In the genomic region with DNA sequence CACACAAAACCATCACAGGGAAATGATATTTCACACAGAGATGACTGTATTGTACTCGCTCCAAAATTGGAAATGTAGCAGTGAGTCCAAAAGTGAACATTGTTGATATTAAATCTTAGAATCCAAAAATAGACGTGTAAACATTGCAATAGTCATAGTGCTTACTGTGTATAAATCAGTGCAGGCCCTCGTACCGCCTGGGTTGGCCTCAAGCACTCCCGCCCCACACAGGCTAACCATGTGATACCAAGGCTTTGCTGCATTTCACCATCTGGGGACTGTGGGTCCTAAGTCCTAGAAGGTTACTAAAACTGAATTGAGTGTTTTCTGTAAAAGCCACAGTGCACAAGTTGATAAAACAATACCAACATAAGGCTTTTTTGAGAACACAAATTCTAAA, we compare ENCODE assay signal across 9 cellular contexts.
DNase-seq lines count a peak whose midpoint lies in the region; ATAC-seq and TF ChIP-seq lines count a peak whose summit lies in the region.
"Had no signal": no experiment of that assay in that cellular context is flagged by ENCODE, and none has a peak within 500 bp of the region (broad histone marks: within the 10 kb centered on the region; RNA-seq: fewer than 3 reads in every experiment).

No MANE protein-coding gene starts in this region.

- H3K4me3 ChIP-seq in HFF-Myc (replicated peaks; ENCODE audit: low read depth, low read length) (no peak overlapping the region), lower leg skin (ENCODE audit: low read depth, poor library complexity, severe bottlenecking) (no peak overlapping the region), neural progenitor cell (no peak overlapping the region)

- ATAC-seq in HG02970 (IDR thresholded peaks at IDR 0.05; ENCODE audit: low FRiP score, unreplicated experiment): no peak
- no peak for ATAC-seq in HG02981 (IDR thresholded peaks at IDR 0.05; ENCODE audit: unreplicated experiment)

- TF ChIP-seq CTCF in HFF-Myc (IDR thresholded peaks at IDR 0.05; ENCODE audit: low read depth, low read length, missing control alignments) (no peak), lower leg skin (IDR thresholded peaks at IDR 0.05) (no peak), neural progenitor cell (IDR thresholded peaks at IDR 0.05) (no peak)

- no peak for TF ChIP-seq POLR2A in lower leg skin (IDR thresholded peaks at IDR 0.05)

- no peaks in the 10 kb centered on the region for H3K9me3 Mint-ChIP-seq in neural progenitor cell

- peak; percentile 15 for DNase-seq in HFF-Myc (ENCODE audit: extremely low read depth, low read depth)
- DNase-seq in cerebellar cortex (ENCODE audit: low spot score): peak; percentile 79
- DNase-seq in lower leg skin (ENCODE audit: low spot score in 2 of 2): peak; percentile 80 to 94
- peak in 25 of 49 donors; percentile 7 to 70 (median 28) for DNase-seq in substantia nigra (lab: John Stamatoyannopoulos, UW)
- no peak for DNase-seq in neural progenitor cell (ENCODE audit: low spot score)
- no peak for DNase-seq in NCI-H1105 treated with DMSO at 0.1 percent for 48 hours (lab: John Stamatoyannopoulos, UW)

- peaks cover 8% of the 10 kb centered on the region for H3K4me1 Mint-ChIP-seq in neural progenitor cell

- peaks cover 80% of the 10 kb centered on the region for H4K20me1 ChIP-seq in neural progenitor cell (ENCODE audit: low read depth)

- no peaks in the 10 kb centered on the region for H3K9me3 ChIP-seq in neural progenitor cell (ENCODE audit: low read depth)

- peaks cover 7% of the 10 kb centered on the region for H3F3A ChIP-seq in neural progenitor cell (ENCODE audit: low read depth)

- no peak overlapping the region for H2AFZ ChIP-seq in neural progenitor cell (replicated peaks)

- H3K36me3 Mint-ChIP-seq in neural progenitor cell: peaks cover 5% of the 10 kb centered on the region

- H3K27ac ChIP-seq in substantia nigra (ENCODE audit: low read depth, low read length, poor library complexity, severe bottlenecking) (peak overlapping the region; percentile 9), neural progenitor cell (no peak overlapping the region)
- H3K27ac ChIP-seq: epithelial cell of prostate had no signal

- H3K9ac ChIP-seq in neural progenitor cell: no peak overlapping the region

- peaks cover 94% of the 10 kb centered on the region for H3K79me2 ChIP-seq in neural progenitor cell (ENCODE audit: low read depth)

- no peaks in the 10 kb centered on the region for H3K27me3 ChIP-seq in neural progenitor cell

- no peak overlapping the region for H3K4me2 ChIP-seq in neural progenitor cell

- H3K27ac Mint-ChIP-seq in neural progenitor cell: no peak overlapping the region

- no peaks in the 10 kb centered on the region for H3K36me3 ChIP-seq in neural progenitor cell

- no peaks in the 10 kb centered on the region for H3K27me3 Mint-ChIP-seq in neural progenitor cell (ENCODE audit: insufficient read depth, low read depth)

- intact Hi-C loops in lower leg skin (cut with DNase I; ENCODE audit: low total_unique reads): no loop called here

- 30 to 43% methylated on average over 5 of the region's 5 CpGs for WGBS in lower leg skin, 2 donors

- H3K4me1 ChIP-seq in neural progenitor cell: peaks cover 24% of the 10 kb centered on the region

- H3K4me3 Mint-ChIP-seq in neural progenitor cell: no peak overlapping the region

Comparison
In these comparisons a context has a peak if more than half of its experiments do, and no peak if none do; other contexts are left out.
1. DNase-seq: peak in HFF-Myc (single experiment), cerebellar cortex (single experiment), lower leg skin (2 of 2) and substantia nigra (25 of 49); none in neural progenitor cell (single experiment) and NCI-H1105 treated with DMSO at 0.1 percent for 48 hours (single experiment).